18 cellular contexts compared by ENCODE assay signal in the genomic region with DNA sequence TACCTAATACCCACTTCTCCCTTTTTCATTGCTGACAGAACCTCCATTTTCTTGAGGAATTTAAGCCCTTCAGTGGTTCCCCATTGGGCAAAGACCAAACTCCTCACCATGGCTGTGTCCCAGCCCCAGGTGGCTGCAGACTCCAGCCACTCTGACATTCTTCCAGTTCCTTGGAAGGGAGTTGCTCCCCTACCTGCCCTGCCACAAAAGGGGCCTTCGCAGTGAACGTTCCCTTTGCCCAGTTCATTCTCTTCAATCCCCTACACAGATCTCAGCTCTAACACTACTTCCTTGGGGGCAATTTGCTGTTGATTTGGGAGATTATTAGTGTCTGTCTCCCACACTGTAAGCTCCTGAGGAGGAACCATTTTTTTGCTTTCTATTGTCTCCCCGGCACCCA. TPM values are rescaled to one million over a fixed set of nuclear protein-coding genes. Genes with fewer than 3 reads are reported as not detected.
A peak's percentile ranks its signal among the peaks of the same experiment; 100 is the strongest.
DNase-seq lines count a peak whose midpoint lies in the region; ATAC-seq, FAIRE-seq and TF ChIP-seq lines count a peak whose summit lies in the region.
"Had no signal": no experiment of that assay in that cellular context is flagged by ENCODE, and none has a peak within 500 bp of the region (broad histone marks: within the 10 kb centered on the region; RNA-seq: fewer than 3 reads in every experiment).

No MANE protein-coding gene starts in this region.

- H3K4me1 ChIP-seq in esophagus muscularis mucosa (peaks cover 35 to 43% (median 37%) of the 10 kb centered on the region in 4 donors), spleen (peaks cover 15 to 50% (median 41%) of the 10 kb centered on the region in 6 donors)

- H3K36me3 ChIP-seq in esophagus muscularis mucosa: no peaks in the 10 kb centered on the region
- no peaks in the 10 kb centered on the region for H3K36me3 ChIP-seq in spleen
- H3K36me3 ChIP-seq: BLaER1, HAP-1 had no signal

- H3K4me1 Mint-ChIP-seq in activated T-cell treated with anti-CD3 and anti-CD28 coated beads, Interleukin-2, amount 50 U/mL, for 72 hours (ENCODE audit: low read depth): peaks cover 44% of the 10 kb centered on the region
- H3K4me1 Mint-ChIP-seq in activated CD8-positive, alpha-beta memory T cell treated with anti-CD3 and anti-CD28 coated beads, Interleukin-2, amount 10 ng/mL, durations not matched to agents 7 days and 5 days: peaks cover 45% of the 10 kb centered on the region

- FAIRE-seq in GM19239 (lab: Jason Lieb, UNC): no peak
- FAIRE-seq: H1 had no signal

- no peak overlapping the region for H3K27ac Mint-ChIP-seq in activated T-cell treated with anti-CD3 and anti-CD28 coated beads, Interleukin-2, amount 50 U/mL, for 72 hours
- no peak overlapping the region for H3K27ac Mint-ChIP-seq in activated CD8-positive, alpha-beta memory T cell treated with anti-CD3 and anti-CD28 coated beads, Interleukin-2, amount 10 ng/mL, durations not matched to agents 7 days and 5 days
- H3K27ac Mint-ChIP-seq: CD8-positive, alpha-beta T cell had no signal

- H3K4me3 Mint-ChIP-seq in activated T-cell treated with anti-CD3 and anti-CD28 coated beads, Interleukin-2, amount 50 U/mL, for 72 hours: peak overlapping the region; percentile 12 to 36
- no peak overlapping the region for H3K4me3 Mint-ChIP-seq in activated CD8-positive, alpha-beta memory T cell treated with anti-CD3 and anti-CD28 coated beads, Interleukin-2, amount 10 ng/mL, durations not matched to agents 7 days and 5 days
- H3K4me3 Mint-ChIP-seq: CD8-positive, alpha-beta T cell had no signal

- H3K4me3 ChIP-seq in esophagus muscularis mucosa: no peak overlapping the region
- no peak overlapping the region for H3K4me3 ChIP-seq in spleen
- H3K4me3 ChIP-seq: BLaER1, HAP-1 had no signal

- no peak for TF ChIP-seq POLR2A in esophagus muscularis mucosa (IDR thresholded peaks at IDR 0.05; ENCODE audit: low read depth)
- TF ChIP-seq POLR2A in spleen (IDR thresholded peaks at IDR 0.05): no peak

- CTCF ChIA-PET in activated CD8-positive, alpha-beta memory T cell treated with anti-CD3 and anti-CD28 coated beads, Interleukin-2, amount 10 ng/mL, durations not matched to agents 7 days and 5 days (lab: Charles Lee): interaction anchor here (1.0 to 2.1 kb wide), 3 partner anchors 8 to 24 kb away, joined by 3 to 8 read pairs (median 3); no protein-coding TSS in a partner anchor

- DNase-seq in activated T-cell treated with anti-CD3 and anti-CD28 coated beads, Interleukin-2, amount 50 U/mL, for 72 hours: no peak
- no peak for DNase-seq in activated T-cell treated with anti-CD3 and anti-CD28 coated beads, Interleukin-2, amount 50 U/mL, for 48 hours
- DNase-seq in activated CD8-positive, alpha-beta memory T cell treated with anti-CD3 and anti-CD28 coated beads, Interleukin-2, amount 10 ng/mL, durations not matched to agents 7 days and 5 days: peak; percentile 31
- DNase-seq in esophagus muscularis mucosa (ENCODE audit: extremely low spot score): peak; percentile 17
- DNase-seq in spleen: peak; percentile 58
- DNase-seq in NCI-H2227 (lab: John Stamatoyannopoulos, UW; ENCODE audit: unreplicated experiment): no peak
- no peak for DNase-seq in GM19239 (ENCODE audit: insufficient read length, low spot score)
- DNase-seq in NCI-H1694 treated with DMSO at 0.1 percent for 48 hours (lab: John Stamatoyannopoulos, UW): no peak
- DNase-seq: 8988T; Calu3; CD8-positive, alpha-beta T cell; DMS79 treated with DMSO at 0.1 percent for 48 hours; GF-D8 had no signal

- H3K9me3 ChIP-seq in esophagus muscularis mucosa (no peaks in the 10 kb centered on the region), spleen (no peaks in the 10 kb centered on the region)
- H3K9me3 ChIP-seq: BLaER1, HAP-1 had no signal

- H3K27me3 Mint-ChIP-seq in activated T-cell treated with anti-CD3 and anti-CD28 coated beads, Interleukin-2, amount 50 U/mL, for 72 hours (ENCODE audit: low read depth): no peaks in the 10 kb centered on the region
- H3K27me3 Mint-ChIP-seq in activated CD8-positive, alpha-beta memory T cell treated with anti-CD3 and anti-CD28 coated beads, Interleukin-2, amount 10 ng/mL, durations not matched to agents 7 days and 5 days: no peaks in the 10 kb centered on the region

- TF ChIP-seq EP300 in esophagus muscularis mucosa (IDR thresholded peaks at IDR 0.05): no peak

- H3K36me3 Mint-ChIP-seq in activated T-cell treated with anti-CD3 and anti-CD28 coated beads, Interleukin-2, amount 50 U/mL, for 72 hours (ENCODE audit: insufficient read depth in 2 of 2): peaks cover 0 to 1% of the 10 kb centered on the region in 2 donors
- H3K36me3 Mint-ChIP-seq in activated CD8-positive, alpha-beta memory T cell treated with anti-CD3 and anti-CD28 coated beads, Interleukin-2, amount 10 ng/mL, durations not matched to agents 7 days and 5 days: peaks cover 1% of the 10 kb centered on the region

- H3K27me3 ChIP-seq in esophagus muscularis mucosa (no peaks in the 10 kb centered on the region), spleen (replicated peaks in 1 of 7) (no peaks in the 10 kb centered on the region)

- no peaks in the 10 kb centered on the region for H3K9me3 Mint-ChIP-seq in activated T-cell treated with anti-CD3 and anti-CD28 coated beads, Interleukin-2, amount 50 U/mL, for 72 hours
- no peaks in the 10 kb centered on the region for H3K9me3 Mint-ChIP-seq in activated CD8-positive, alpha-beta memory T cell treated with anti-CD3 and anti-CD28 coated beads, Interleukin-2, amount 10 ng/mL, durations not matched to agents 7 days and 5 days (ENCODE audit: low read depth)
- H3K9me3 Mint-ChIP-seq: CD14-positive monocyte; CD8-positive, alpha-beta T cell had no signal

- WGBS in esophagus muscularis mucosa: 92% methylated on average over 3 of the region's 3 CpGs
- 91 to 98% (median 93%) methylated on average over 3 of the region's 3 CpGs for WGBS in spleen, 5 donors

- TF ChIP-seq CTCF in esophagus muscularis mucosa (IDR thresholded peaks at IDR 0.05) (no peak), spleen (IDR thresholded peaks at IDR 0.05 in 8 of 11, conservative IDR thresholded peaks at IDR 0.05 in 3 of 11) (no peak)

- intact Hi-C loops in esophagus muscularis mucosa (cut with DNase I) (no loop called here), spleen (cut with DNase I; ENCODE audit: low total_unique reads) (loop anchor here (10.0 kb wide), 1 partner anchor 71 kb away; a partner anchor contains a TSS)

- no peak for ATAC-seq in activated T-cell treated with anti-CD3 and anti-CD28 coated beads, Interleukin-2, amount 50 U/mL, for 72 hours (replicated peaks in 1 of 2)
- no peak for ATAC-seq in activated CD8-positive, alpha-beta memory T cell treated with anti-CD3 and anti-CD28 coated beads, Interleukin-2, amount 10 ng/mL, durations not matched to agents 7 days and 5 days
- ATAC-seq: CD8-positive, alpha-beta T cell had no signal

- H3K27ac ChIP-seq in esophagus muscularis mucosa (replicated peaks in 1 of 4): no peak overlapping the region
- H3K27ac ChIP-seq in spleen: no peak overlapping the region
- H3K27ac ChIP-seq: BLaER1, HL-60 had no signal

RNA-seq across cellular contexts. Expression of a gene that starts 3.2 kb away (rescaled TPM):
- 10 to 100 TPM; 33.7 to 33.9 TPM for total RNA-seq in activated T-cell treated with anti-CD3 and anti-CD28 coated beads, Interleukin-2, amount 50 U/mL, for 72 hours
- 10 to 100 TPM; 39.7 to 45.8 TPM for total RNA-seq in activated CD8-positive, alpha-beta memory T cell treated with anti-CD3 and anti-CD28 coated beads, Interleukin-2, amount 10 ng/mL, durations not matched to agents 7 days and 5 days
- total RNA-seq in esophagus muscularis mucosa (10 to 100 TPM; 44.9 to 59.7 (median 53.9) TPM), spleen (10 to 100 TPM; 18.6 to 37.1 (median 31.7) TPM)
- 10 to 100 TPM in 2 of 3 donors, 1 to 10 TPM in 1; 8.7 to 14.0 (median 11.8) TPM for polyA plus RNA-seq in spleen

Comparison
In these comparisons a context has a peak if more than half of its experiments do, and no peak if none do; other contexts are left out.
1. DNase-seq: peak in activated CD8-positive, alpha-beta memory T cell treated with anti-CD3 and anti-CD28 coated beads, Interleukin-2, amount 10 ng/mL, durations not matched to agents 7 days and 5 days (single experiment), esophagus muscularis mucosa (single experiment) and spleen (single experiment); none in activated T-cell treated with anti-CD3 and anti-CD28 coated beads, Interleukin-2, amount 50 U/mL, for 72 hours (0 of 2), activated T-cell treated with anti-CD3 and anti-CD28 coated beads, Interleukin-2, amount 50 U/mL, for 48 hours (0 of 2), NCI-H2227 (single experiment), GM19239 (single experiment) and NCI-H1694 treated with DMSO at 0.1 percent for 48 hours (single experiment).